Comparison of ENCODE assay signal across 3 cellular contexts in genomic region chr10:124541076-124541903, GRCh38.
TF ChIP-seq lines count a peak whose summit lies in the region.

No MANE protein-coding gene starts in this region.

TF ChIP-seq in SK-N-SH, 30 proteins besides CTCF, POLR2A, EP300 and RAD21 (continued from another document):
- TF ChIP-seq, protein P1, sequence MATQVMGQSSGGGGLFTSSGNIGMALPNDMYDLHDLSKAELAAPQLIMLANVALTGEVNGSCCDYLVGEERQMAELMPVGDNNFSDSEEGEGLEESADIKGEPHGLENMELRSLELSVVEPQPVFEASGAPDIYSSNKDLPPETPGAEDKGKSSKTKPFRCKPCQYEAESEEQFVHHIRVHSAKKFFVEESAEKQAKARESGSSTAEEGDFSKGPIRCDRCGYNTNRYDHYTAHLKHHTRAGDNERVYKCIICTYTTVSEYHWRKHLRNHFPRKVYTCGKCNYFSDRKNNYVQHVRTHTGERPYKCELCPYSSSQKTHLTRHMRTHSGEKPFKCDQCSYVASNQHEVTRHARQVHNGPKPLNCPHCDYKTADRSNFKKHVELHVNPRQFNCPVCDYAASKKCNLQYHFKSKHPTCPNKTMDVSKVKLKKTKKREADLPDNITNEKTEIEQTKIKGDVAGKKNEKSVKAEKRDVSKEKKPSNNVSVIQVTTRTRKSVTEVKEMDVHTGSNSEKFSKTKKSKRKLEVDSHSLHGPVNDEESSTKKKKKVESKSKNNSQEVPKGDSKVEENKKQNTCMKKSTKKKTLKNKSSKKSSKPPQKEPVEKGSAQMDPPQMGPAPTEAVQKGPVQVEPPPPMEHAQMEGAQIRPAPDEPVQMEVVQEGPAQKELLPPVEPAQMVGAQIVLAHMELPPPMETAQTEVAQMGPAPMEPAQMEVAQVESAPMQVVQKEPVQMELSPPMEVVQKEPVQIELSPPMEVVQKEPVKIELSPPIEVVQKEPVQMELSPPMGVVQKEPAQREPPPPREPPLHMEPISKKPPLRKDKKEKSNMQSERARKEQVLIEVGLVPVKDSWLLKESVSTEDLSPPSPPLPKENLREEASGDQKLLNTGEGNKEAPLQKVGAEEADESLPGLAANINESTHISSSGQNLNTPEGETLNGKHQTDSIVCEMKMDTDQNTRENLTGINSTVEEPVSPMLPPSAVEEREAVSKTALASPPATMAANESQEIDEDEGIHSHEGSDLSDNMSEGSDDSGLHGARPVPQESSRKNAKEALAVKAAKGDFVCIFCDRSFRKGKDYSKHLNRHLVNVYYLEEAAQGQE (IDR thresholded peaks at IDR 0.05; ENCODE audit: low read depth, low read length), result no peak
- no peak for TF ChIP-seq RFX5 (IDR thresholded peaks at IDR 0.05; ENCODE audit: low read length)
- TF ChIP-seq SIN3A (IDR thresholded peaks at IDR 0.05; ENCODE audit: borderline replicate concordance, low read depth, low read length), result no peak
- TF ChIP-seq, protein P2, sequence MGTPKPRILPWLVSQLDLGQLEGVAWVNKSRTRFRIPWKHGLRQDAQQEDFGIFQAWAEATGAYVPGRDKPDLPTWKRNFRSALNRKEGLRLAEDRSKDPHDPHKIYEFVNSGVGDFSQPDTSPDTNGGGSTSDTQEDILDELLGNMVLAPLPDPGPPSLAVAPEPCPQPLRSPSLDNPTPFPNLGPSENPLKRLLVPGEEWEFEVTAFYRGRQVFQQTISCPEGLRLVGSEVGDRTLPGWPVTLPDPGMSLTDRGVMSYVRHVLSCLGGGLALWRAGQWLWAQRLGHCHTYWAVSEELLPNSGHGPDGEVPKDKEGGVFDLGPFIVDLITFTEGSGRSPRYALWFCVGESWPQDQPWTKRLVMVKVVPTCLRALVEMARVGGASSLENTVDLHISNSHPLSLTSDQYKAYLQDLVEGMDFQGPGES (IDR thresholded peaks at IDR 0.05; ENCODE audit: low read depth, low read length), result no peak
- no peak for TF ChIP-seq TAF1 (IDR thresholded peaks at IDR 0.05; ENCODE audit: borderline replicate concordance, low read depth, low read length)
- TF ChIP-seq FOXM1 (IDR thresholded peaks at IDR 0.05; ENCODE audit: low read depth), result no peak
- TF ChIP-seq EZH2phosphoT487 (IDR thresholded peaks at IDR 0.05; ENCODE audit: borderline replicate concordance, low read depth), result no peak
- TF ChIP-seq MAX (IDR thresholded peaks at IDR 0.05; ENCODE audit: low read depth), result no peak
- TF ChIP-seq RCOR1 (IDR thresholded peaks at IDR 0.05; ENCODE audit: low read length), result no peak
- TF ChIP-seq MXI1 (IDR thresholded peaks at IDR 0.05; ENCODE audit: low read depth, low read length), result no peak
- no peak for TF ChIP-seq JUND (IDR thresholded peaks at IDR 0.05)

TF ChIP-seq in SK-N-SH treated with all-trans-retinoic acid at 6 μM for 48 hours, 23 proteins besides CTCF, POLR2A, EP300 and RAD21 (continued from another document):
- TF ChIP-seq, protein P3, sequence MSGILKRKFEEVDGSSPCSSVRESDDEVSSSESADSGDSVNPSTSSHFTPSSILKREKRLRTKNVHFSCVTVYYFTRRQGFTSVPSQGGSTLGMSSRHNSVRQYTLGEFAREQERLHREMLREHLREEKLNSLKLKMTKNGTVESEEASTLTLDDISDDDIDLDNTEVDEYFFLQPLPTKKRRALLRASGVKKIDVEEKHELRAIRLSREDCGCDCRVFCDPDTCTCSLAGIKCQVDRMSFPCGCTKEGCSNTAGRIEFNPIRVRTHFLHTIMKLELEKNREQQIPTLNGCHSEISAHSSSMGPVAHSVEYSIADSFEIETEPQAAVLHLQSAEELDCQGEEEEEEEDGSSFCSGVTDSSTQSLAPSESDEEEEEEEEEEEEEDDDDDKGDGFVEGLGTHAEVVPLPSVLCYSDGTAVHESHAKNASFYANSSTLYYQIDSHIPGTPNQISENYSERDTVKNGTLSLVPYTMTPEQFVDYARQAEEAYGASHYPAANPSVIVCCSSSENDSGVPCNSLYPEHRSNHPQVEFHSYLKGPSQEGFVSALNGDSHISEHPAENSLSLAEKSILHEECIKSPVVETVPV (CRISPR knock-in tag; IDR thresholded peaks at IDR 0.05), result no peak
- no peak for TF ChIP-seq TCF4 (CRISPR knock-in tag; IDR thresholded peaks at IDR 0.05; ENCODE audit: borderline replicate concordance)
- TF ChIP-seq TOX (CRISPR knock-in tag; IDR thresholded peaks at IDR 0.05; ENCODE audit: borderline replicate concordance), result no peak
- TF ChIP-seq, protein P4, sequence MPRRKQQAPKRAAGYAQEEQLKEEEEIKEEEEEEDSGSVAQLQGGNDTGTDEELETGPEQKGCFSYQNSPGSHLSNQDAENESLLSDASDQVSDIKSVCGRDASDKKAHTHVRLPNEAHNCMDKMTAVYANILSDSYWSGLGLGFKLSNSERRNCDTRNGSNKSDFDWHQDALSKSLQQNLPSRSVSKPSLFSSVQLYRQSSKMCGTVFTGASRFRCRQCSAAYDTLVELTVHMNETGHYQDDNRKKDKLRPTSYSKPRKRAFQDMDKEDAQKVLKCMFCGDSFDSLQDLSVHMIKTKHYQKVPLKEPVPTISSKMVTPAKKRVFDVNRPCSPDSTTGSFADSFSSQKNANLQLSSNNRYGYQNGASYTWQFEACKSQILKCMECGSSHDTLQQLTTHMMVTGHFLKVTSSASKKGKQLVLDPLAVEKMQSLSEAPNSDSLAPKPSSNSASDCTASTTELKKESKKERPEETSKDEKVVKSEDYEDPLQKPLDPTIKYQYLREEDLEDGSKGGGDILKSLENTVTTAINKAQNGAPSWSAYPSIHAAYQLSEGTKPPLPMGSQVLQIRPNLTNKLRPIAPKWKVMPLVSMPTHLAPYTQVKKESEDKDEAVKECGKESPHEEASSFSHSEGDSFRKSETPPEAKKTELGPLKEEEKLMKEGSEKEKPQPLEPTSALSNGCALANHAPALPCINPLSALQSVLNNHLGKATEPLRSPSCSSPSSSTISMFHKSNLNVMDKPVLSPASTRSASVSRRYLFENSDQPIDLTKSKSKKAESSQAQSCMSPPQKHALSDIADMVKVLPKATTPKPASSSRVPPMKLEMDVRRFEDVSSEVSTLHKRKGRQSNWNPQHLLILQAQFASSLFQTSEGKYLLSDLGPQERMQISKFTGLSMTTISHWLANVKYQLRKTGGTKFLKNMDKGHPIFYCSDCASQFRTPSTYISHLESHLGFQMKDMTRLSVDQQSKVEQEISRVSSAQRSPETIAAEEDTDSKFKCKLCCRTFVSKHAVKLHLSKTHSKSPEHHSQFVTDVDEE (CRISPR knock-in tag; IDR thresholded peaks at IDR 0.05), result no peak
- no peak for TF ChIP-seq CREB5 (CRISPR knock-in tag; IDR thresholded peaks at IDR 0.05; ENCODE audit: low read depth)
- no peak for TF ChIP-seq ZFP3 (CRISPR knock-in tag; IDR thresholded peaks at IDR 0.05)
- no peak for TF ChIP-seq ESRRG (CRISPR knock-in tag; IDR thresholded peaks at IDR 0.05)
- no peak for TF ChIP-seq ARNTL (CRISPR knock-in tag; IDR thresholded peaks at IDR 0.05; ENCODE audit: borderline replicate concordance, low read depth)
- TF ChIP-seq ZNF70 (CRISPR knock-in tag; IDR thresholded peaks at IDR 0.05), result no peak
- no peak for TF ChIP-seq ZC3H10 (CRISPR knock-in tag; IDR thresholded peaks at IDR 0.05)
- no peak for TF ChIP-seq ZNF8 (CRISPR knock-in tag; IDR thresholded peaks at IDR 0.05)
TF ChIP-seq in SK-N-SH treated with all-trans-retinoic acid at 6 μM for 48 hours: peak in this region for 0.

TF ChIP-seq in K562, 482 proteins besides CTCF, POLR2A, EP300 and RAD21 (continued from another document):
- TF ChIP-seq ATF3 (IDR thresholded peaks at IDR 0.05) (peak; percentile 62), ATF3 (CRISPR knock-in tag; conservative IDR thresholded peaks at IDR 0.05) (no peak), ZC3H4 (CRISPR knock-in tag; IDR thresholded peaks at IDR 0.05; ENCODE audit: borderline replicate concordance) (no peak)
